ENCODE assay signal across 8 cellular contexts in genomic region chr9:126471084-126471611, GRCh38.
DNase-seq lines count a peak whose midpoint lies in the region; TF ChIP-seq lines count a peak whose summit lies in the region.

No MANE protein-coding gene starts in this region.

- in situ Hi-C loops in GM23248 (cut with MboI): loop anchor here (10.0 kb wide), 1 partner anchor 156 kb away; no protein-coding TSS in a partner anchor

- H2AFZ ChIP-seq in GM23248: peak overlapping the region; percentile 80

- peak overlapping the region; percentile 86 for H3K4me2 ChIP-seq in GM23248 (ENCODE audit: unreplicated experiment)

- H3F3A ChIP-seq in GM23248 (ENCODE audit: insufficient read depth): peaks cover 53% of the 10 kb centered on the region

- H3K36me3 ChIP-seq in GM23248 (ENCODE audit: low read depth): no peaks in the 10 kb centered on the region

- peaks cover 53% of the 10 kb centered on the region for H3K4me1 ChIP-seq in GM23248 (ENCODE audit: insufficient read depth)

- H3K27me3 ChIP-seq in GM23248 (replicated peaks; ENCODE audit: insufficient read depth): no peaks in the 10 kb centered on the region

- H4K20me1 ChIP-seq in GM23248 (ENCODE audit: insufficient read depth): no peaks in the 10 kb centered on the region

- peaks cover 23 to 26% (median 24%) of the 10 kb centered on the region in 3 donors for H3K27me3 Mint-ChIP-seq in immature natural killer cell (ENCODE audit: low read depth in 3 of 3)

- H3K79me2 ChIP-seq in GM23248 (ENCODE audit: insufficient read depth): no peaks in the 10 kb centered on the region

- peak overlapping the region; percentile 9; the same call in 1 of the 2 replicates for H3K4me3 ChIP-seq in AG09309 (ENCODE audit: control insufficient read depth, low read depth, low read length)
- H3K4me3 ChIP-seq in GM23248: peak overlapping the region; percentile 65

- H3K4me3 Mint-ChIP-seq in immature natural killer cell: peak overlapping the region; percentile 77 to 88 (median 82)

- DNase-seq in AG09309 (ENCODE audit: low read depth) (peak; percentile 83), GM23248 (peak; percentile 91), RPMI8226 (peak; percentile 94), immature natural killer cell (peak; percentile 93), NCI-H774 (lab: John Stamatoyannopoulos, UW) (no peak), NCI-H1694 (lab: John Stamatoyannopoulos, UW) (no peak)
- peak; percentile 88 for DNase-seq in activated effector memory CD4-positive, alpha-beta T cell treated with anti-CD3 and anti-CD28 coated beads, Interleukin-2, amount 50 U/mL, for 16 hours
- peak; percentile 23 to 47 (median 31) for DNase-seq in stimulated activated CD4-positive, alpha-beta T cell treated with anti-CD3 and anti-CD28 coated beads, TNF-alpha, amount 100 ng/mL, for 1 hour (ENCODE audit: low read depth in 3 of 3, low spot score in 1 of 3)

- H3K27ac Mint-ChIP-seq in immature natural killer cell: peak overlapping the region; percentile 91 to 98 (median 96)

- H3K27ac ChIP-seq in GM23248: peak overlapping the region; percentile 90

- WGBS in GM23248 (ENCODE audit: low coverage in 1 of 2, low lambda C conversion rate in 2 of 2, missing lambda C conversion rate in 2 of 2), 2 experiments: 0% methylated on average over 16 of the region's 16 CpGs

- H3K9me3 Mint-ChIP-seq in immature natural killer cell: no peaks in the 10 kb centered on the region

- peak overlapping the region; percentile 72 for H3K9ac ChIP-seq in GM23248

- H3K9me2 ChIP-seq in GM23248 (ENCODE audit: insufficient read depth): no peaks in the 10 kb centered on the region

- TF ChIP-seq CTCF in AG09309 (IDR thresholded peaks at IDR 0.05; ENCODE audit: control insufficient read depth, insufficient read depth, low read depth, low read length, missing control alignments): no peak

- H3K9me3 ChIP-seq in GM23248 (ENCODE audit: low read depth): no peaks in the 10 kb centered on the region

- peaks cover 72 to 80% of the 10 kb centered on the region in 2 donors for H3K4me1 Mint-ChIP-seq in immature natural killer cell

- H3K36me3 Mint-ChIP-seq in immature natural killer cell: peaks cover 0 to 9% (median 8%) of the 10 kb centered on the region in 3 donors

Comparison
In these comparisons a context has a peak if more than half of its experiments do, and no peak if none do; other contexts are left out.
1. DNase-seq: peak in AG09309 (single experiment), GM23248 (single experiment), RPMI8226 (single experiment), activated effector memory CD4-positive, alpha-beta T cell treated with anti-CD3 and anti-CD28 coated beads, Interleukin-2, amount 50 U/mL, for 16 hours (single experiment), immature natural killer cell (3 of 3) and stimulated activated CD4-positive, alpha-beta T cell treated with anti-CD3 and anti-CD28 coated beads, TNF-alpha, amount 100 ng/mL, for 1 hour (3 of 3); none in NCI-H774 (single experiment) and NCI-H1694 (single experiment).